Comparison of ENCODE assay signal across 8 cellular contexts in genomic region chr3:11770105-11770476, GRCh38.
DNase-seq lines count a peak whose midpoint lies in the region; ATAC-seq lines count a peak whose summit lies in the region.

No MANE protein-coding gene starts in this region.

- no peak for DNase-seq in CD4-positive, alpha-beta memory T cell
- DNase-seq in adipocyte (ENCODE audit: low read depth): no peak
- DNase-seq in stimulated activated CD4-positive, alpha-beta T cell treated with anti-CD3 and anti-CD28 coated beads, Interleukin-2, amount 100 ng/mL, for 48 hours: no peak
- DNase-seq in stimulated activated CD4-positive, alpha-beta T cell treated with anti-CD3 and anti-CD28 coated beads, Interleukin-4, amount 100 ng/mL, for 1 hour: no peak
- no peak for DNase-seq in NCI-H1694 (lab: John Stamatoyannopoulos, UW)
- DNase-seq in NCI-H446 (lab: John Stamatoyannopoulos, UW): no peak

- CTCF ChIA-PET in CD4-positive, alpha-beta memory T cell (lab: Charles Lee; ENCODE audit: partially characterized antibody): interaction anchor here (1.0 kb wide), 1 partner anchor 14 kb away, joined by 4 read pairs; no protein-coding TSS in a partner anchor

- peak overlapping the region; percentile 37 to 89 (median 61) for H3K4me3 Mint-ChIP-seq in CD4-positive, alpha-beta memory T cell

- H3K9ac ChIP-seq in adipocyte (ENCODE audit: low read length): no peak overlapping the region

- H3K36me3 ChIP-seq in CD4-positive, alpha-beta memory T cell (ENCODE audit: insufficient read depth, low read length): no peaks in the 10 kb centered on the region
- no peaks in the 10 kb centered on the region for H3K36me3 ChIP-seq in adipocyte (ENCODE audit: control insufficient read depth, insufficient read depth, low read length, severe bottlenecking)
- no peaks in the 10 kb centered on the region for H3K36me3 ChIP-seq in muscle layer of duodenum (ENCODE audit: control insufficient read depth in 1 of 2, insufficient read depth in 2 of 2, low read length in 2 of 2)

- no peaks in the 10 kb centered on the region for H3K27me3 ChIP-seq in CD4-positive, alpha-beta memory T cell (ENCODE audit: insufficient read depth, low read length)
- H3K27me3 ChIP-seq in adipocyte (replicated peaks; ENCODE audit: control insufficient read depth, insufficient read depth, low read length) (no peaks in the 10 kb centered on the region), muscle layer of duodenum (ENCODE audit: low read depth, low read length) (no peaks in the 10 kb centered on the region)

- no peaks in the 10 kb centered on the region for H3K9me3 ChIP-seq in CD4-positive, alpha-beta memory T cell (ENCODE audit: control insufficient read depth in 1 of 2, low read length in 2 of 2)
- H3K9me3 ChIP-seq in adipocyte (ENCODE audit: control insufficient read depth, low read length): no peaks in the 10 kb centered on the region
- H3K9me3 ChIP-seq in muscle layer of duodenum (ENCODE audit: control insufficient read depth in 1 of 2, low read length in 2 of 2): no peaks in the 10 kb centered on the region

- intact Hi-C loops in CD4-positive, alpha-beta memory T cell (cut with micrococcal nuclease): loop anchor here (1.0 kb wide), 1 partner anchor 51 kb away; no protein-coding TSS in a partner anchor

- H3K4me1 ChIP-seq in CD4-positive, alpha-beta memory T cell (ENCODE audit: insufficient read depth, low read length): peaks cover 22% of the 10 kb centered on the region
- H3K4me1 ChIP-seq in adipocyte (ENCODE audit: control insufficient read depth, insufficient read depth, low read length) (peaks cover 11% of the 10 kb centered on the region), muscle layer of duodenum (ENCODE audit: control insufficient read depth in 1 of 2, insufficient read depth in 2 of 2, low read length in 2 of 2) (peaks cover 0 to 12% of the 10 kb centered on the region in 2 donors)

- POLR2A ChIA-PET in CD4-positive, alpha-beta memory T cell (lab: Charles Lee; ENCODE audit: partially characterized antibody): interaction anchor here (0.9 to 1.5 kb wide), 5 partner anchors 14 to 126 kb away, joined by 3 to 12 read pairs (median 6); partner anchors contain the start of genes TAMM41 and VGLL4

- no peaks in the 10 kb centered on the region for H3K9me3 Mint-ChIP-seq in CD4-positive, alpha-beta memory T cell

- peak; percentile 8 for ATAC-seq in HG02885 (IDR thresholded peaks at IDR 0.05; ENCODE audit: poor library complexity, unreplicated experiment)

- no peaks in the 10 kb centered on the region for H3K36me3 Mint-ChIP-seq in CD4-positive, alpha-beta memory T cell

- no peaks in the 10 kb centered on the region for H3K27me3 Mint-ChIP-seq in CD4-positive, alpha-beta memory T cell

- no peak overlapping the region for H3K27ac ChIP-seq in CD4-positive, alpha-beta memory T cell (ENCODE audit: low read depth, low read length)
- no peak overlapping the region for H3K27ac ChIP-seq in muscle layer of duodenum (ENCODE audit: low read length)

- H3K27ac Mint-ChIP-seq in CD4-positive, alpha-beta memory T cell: peak overlapping the region; percentile 58 to 94 (median 82)

- H3K4me3 ChIP-seq in CD4-positive, alpha-beta memory T cell (ENCODE audit: low read length in 2 of 2): peak overlapping the region; percentile 4 to 23
- peak overlapping the region; percentile 66 for H3K4me3 ChIP-seq in adipocyte (ENCODE audit: low read length)
- H3K4me3 ChIP-seq in muscle layer of duodenum (ENCODE audit: low read depth in 1 of 2, low read length in 2 of 2): peak overlapping the region; percentile 35 to 43

- peaks cover 12 to 27% (median 18%) of the 10 kb centered on the region in 4 donors for H3K4me1 Mint-ChIP-seq in CD4-positive, alpha-beta memory T cell

Comparison
In these comparisons a context has a peak if more than half of its experiments do, and no peak if none do; other contexts are left out.
1. H3K4me3 ChIP-seq: peak in every context shown above with its lines; median percentile 66 in adipocyte; 39 in muscle layer of duodenum; 14 in CD4-positive, alpha-beta memory T cell.